8 cellular contexts compared by ENCODE assay signal in the genomic region with DNA sequence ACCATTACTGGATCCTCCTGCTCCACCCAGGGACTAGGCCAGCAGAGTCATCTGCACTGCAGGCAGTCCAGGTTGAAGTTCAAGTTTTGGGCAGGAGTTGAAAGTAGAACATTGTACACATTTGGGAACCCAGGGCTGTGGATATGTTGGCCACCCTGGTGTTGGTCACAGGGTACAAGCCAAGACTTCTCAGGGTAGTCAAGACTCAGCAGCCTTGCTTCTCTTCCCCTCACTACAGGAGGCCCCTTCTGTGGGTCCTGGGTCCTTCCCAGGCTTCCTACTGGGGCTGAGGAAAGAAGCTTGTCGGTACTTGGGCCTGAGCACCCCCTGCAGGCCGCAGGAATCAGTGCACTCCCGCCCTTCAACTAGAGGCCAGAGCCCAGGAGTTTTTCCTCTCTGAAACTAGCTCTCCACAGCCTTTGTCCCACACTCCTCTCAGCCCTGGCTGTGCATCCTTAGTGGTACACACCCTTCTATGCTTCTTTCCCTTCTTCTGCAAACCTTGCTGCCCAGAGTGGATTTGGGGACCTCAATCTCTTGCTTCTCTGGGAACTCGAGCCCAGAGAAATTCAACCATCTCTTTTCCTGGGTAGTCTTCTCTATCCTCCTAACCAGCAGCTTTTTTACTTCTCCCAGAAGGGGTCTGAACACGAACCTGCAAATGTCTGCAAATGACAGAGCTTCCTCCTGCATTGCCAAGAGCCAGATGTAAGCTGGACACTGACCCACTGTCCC. TPM values are rescaled to one million over a fixed set of nuclear protein-coding genes. Genes with fewer than 3 reads are reported as not detected.
A peak's percentile ranks its signal among the peaks of the same experiment; 100 is the strongest.
DNase-seq lines count a peak whose midpoint lies in the region; ATAC-seq and TF ChIP-seq lines count a peak whose summit lies in the region.

No MANE protein-coding gene starts in this region.

- no peak for TF ChIP-seq EP300 in esophagus muscularis mucosa (IDR thresholded peaks at IDR 0.05)

- no peaks in the 10 kb centered on the region for H3K9me3 ChIP-seq in esophagus muscularis mucosa

- TF ChIP-seq CTCF in esophagus muscularis mucosa (IDR thresholded peaks at IDR 0.05) (peak; percentile 79 to 89 (median 87)), nephron progenitor cell (IDR thresholded peaks at IDR 0.05) (peak; percentile 81)

- ATAC-seq in GM18498 (IDR thresholded peaks at IDR 0.05; ENCODE audit: unreplicated experiment) = peak; percentile 76
- peak; percentile 77 for ATAC-seq in HG02938 (IDR thresholded peaks at IDR 0.05; ENCODE audit: unreplicated experiment)

- H3K9me3 Mint-ChIP-seq in nephron progenitor cell = no peaks in the 10 kb centered on the region

- no peak overlapping the region for H3K4me3 Mint-ChIP-seq in nephron progenitor cell

- TF ChIP-seq POLR2A in esophagus muscularis mucosa (IDR thresholded peaks at IDR 0.05; ENCODE audit: low read depth) = no peak

- no peaks in the 10 kb centered on the region for H3K4me1 Mint-ChIP-seq in nephron progenitor cell

- intact Hi-C loops in esophagus muscularis mucosa (cut with DNase I) = loop anchor here (1.0 kb wide), 1 partner anchor 64 kb away; no protein-coding TSS in a partner anchor

- peak; percentile 47 for DNase-seq in A172 (ENCODE audit: low spot score)
- DNase-seq in NOMO-1 (lab: John Stamatoyannopoulos, UW; ENCODE audit: unreplicated experiment in 2 of 2) = peak; percentile 42 to 50
- DNase-seq in activated CD8-positive, alpha-beta memory T cell treated with anti-CD3 and anti-CD28 coated beads, Interleukin-2, amount 50 U/mL, for 4 hours = peak; percentile 63
- DNase-seq in esophagus muscularis mucosa (ENCODE audit: extremely low spot score) = no peak
- DNase-seq in nephron progenitor cell = peak; percentile 56
- peak in 48 of 49 donors; percentile 5 to 79 (median 49) for DNase-seq in substantia nigra (lab: John Stamatoyannopoulos, UW)

- no peak overlapping the region for H3K27ac Mint-ChIP-seq in nephron progenitor cell

- peaks cover under 1 to 7% (median 5%) of the 10 kb centered on the region in 4 donors for H3K36me3 ChIP-seq in esophagus muscularis mucosa

- H3K27ac ChIP-seq in esophagus muscularis mucosa (replicated peaks in 1 of 4) (no peak overlapping the region), substantia nigra (ENCODE audit: low read depth, low read length, poor library complexity, severe bottlenecking) (peak overlapping the region; percentile 15)

- peaks cover 5% of the 10 kb centered on the region for H3K27me3 Mint-ChIP-seq in nephron progenitor cell (ENCODE audit: low read depth, poor library complexity)

- H3K36me3 Mint-ChIP-seq in nephron progenitor cell (ENCODE audit: low read depth) = no peaks in the 10 kb centered on the region

- H3K4me1 ChIP-seq in esophagus muscularis mucosa = no peaks in the 10 kb centered on the region

- H3K27me3 ChIP-seq in esophagus muscularis mucosa = no peaks in the 10 kb centered on the region

- WGBS in esophagus muscularis mucosa = 25% methylated on average over 5 of the region's 5 CpGs

- no peak overlapping the region for H3K4me3 ChIP-seq in esophagus muscularis mucosa

RNA-seq across cellular contexts. Expression of a gene that starts 2.6 kb away (rescaled TPM):
- 0.14 and 0.74 TPM in 2 replicates for total RNA-seq in A172 (2014; rRNA removed; shearing (Covaris generic))
- 1 to 10 TPM in 1 of 4 donors, under 1 TPM in 3; 0.50 to 1.2 (median 0.69) TPM for total RNA-seq in esophagus muscularis mucosa

RNA-seq across cellular contexts. Expression of a gene that starts 24.5 kb away (rescaled TPM):
- 58.4 and 63.3 TPM in 2 replicates for total RNA-seq in A172 (2014; rRNA removed; shearing (Covaris generic))
- 100 to 1,000 TPM in 2 of 4 donors, 10 to 100 TPM in 2; 63.1 to 166 (median 109) TPM for total RNA-seq in esophagus muscularis mucosa

RNA-seq across cellular contexts. Expression of a gene that starts 30.3 kb away (rescaled TPM):
- total RNA-seq in A172 (2014; rRNA removed; shearing (Covaris generic)) = 27.3 and 32.8 TPM in 2 replicates
- 10 to 100 TPM; 26.6 to 47.6 (median 35.3) TPM for total RNA-seq in esophagus muscularis mucosa

RNA-seq across cellular contexts. Expression of a gene that starts 37.7 kb away (rescaled TPM):
- 68.6 and 68.7 TPM in 2 replicates for total RNA-seq in A172 (2014; rRNA removed; shearing (Covaris generic))
- total RNA-seq in esophagus muscularis mucosa = 10 to 100 TPM; 43.9 to 51.2 (median 48.6) TPM

RNA-seq across cellular contexts. Expression of a gene that starts 37.9 kb away (rescaled TPM):
- total RNA-seq in A172 (2014; rRNA removed; shearing (Covaris generic)) = 32.4 and 58.1 TPM in 2 replicates
- 10 to 100 TPM; 41.1 to 45.1 (median 42.7) TPM for total RNA-seq in esophagus muscularis mucosa
